18 cellular contexts compared by ENCODE assay signal in genomic region chr4:140993969-140994459, GRCh38.
DNase-seq lines count a peak whose midpoint lies in the region; ATAC-seq and TF ChIP-seq lines count a peak whose summit lies in the region.
"Had no signal": no experiment of that assay in that cellular context is flagged by ENCODE, and none has a peak within 500 bp of the region (broad histone marks: within the 10 kb centered on the region; RNA-seq: fewer than 3 reads in every experiment).

No MANE protein-coding gene starts in this region.

- peak overlapping the region; percentile 57 to 75 for H3K27ac ChIP-seq in coronary artery
- H3K27ac ChIP-seq in heart right ventricle = peak overlapping the region in 9 of 10 donors; percentile 7 to 74 (median 64)
- H3K27ac ChIP-seq in thyroid gland = peak overlapping the region; percentile 72 to 84 (median 78)
- H3K27ac ChIP-seq: A549; BLaER1 treated with 17β-estradiol and CSF1 and Interleukin-3, amounts not matched to agents 10 nM and 100 nM had no signal

- 43 to 47% methylated on average over 2 of the region's 2 CpGs for WGBS in heart right ventricle, 2 donors
- 46 to 53% methylated on average over 2 of the region's 2 CpGs for WGBS in thyroid gland, 2 donors

- no peak overlapping the region for H3K4me3 ChIP-seq in coronary artery
- no peak overlapping the region for H3K4me3 ChIP-seq in heart right ventricle
- no peak overlapping the region for H3K4me3 ChIP-seq in thyroid gland (replicated peaks in 1 of 3)
- H3K4me3 ChIP-seq: A549; BLaER1 treated with 17β-estradiol and CSF1 and Interleukin-3, amounts not matched to agents 10 nM and 100 nM; GM12878; HAP-1 had no signal

- H3K27me3 Mint-ChIP-seq in neural crest cell (ENCODE audit: low read depth) = no peaks in the 10 kb centered on the region

- H3K9me3 Mint-ChIP-seq in neural crest cell = peaks cover 3% of the 10 kb centered on the region

- H3K4me3 Mint-ChIP-seq in neural crest cell = no peak overlapping the region
- H3K4me3 Mint-ChIP-seq: CD8-positive, alpha-beta memory T cell had no signal

- H3K27me3 ChIP-seq in heart right ventricle = no peaks in the 10 kb centered on the region
- H3K27me3 ChIP-seq in thyroid gland = no peaks in the 10 kb centered on the region
- H3K27me3 ChIP-seq: BLaER1 treated with 17β-estradiol and CSF1 and Interleukin-3, amounts not matched to agents 10 nM and 100 nM had no signal

- H3K9me3 ChIP-seq in heart right ventricle (no peaks in the 10 kb centered on the region), thyroid gland (no peaks in the 10 kb centered on the region)
- H3K9me3 ChIP-seq: A549, HAP-1 had no signal

- peak overlapping the region; percentile 24 for H3K27ac Mint-ChIP-seq in neural crest cell (ENCODE audit: unreplicated experiment)
- H3K27ac Mint-ChIP-seq: CD8-positive, alpha-beta memory T cell had no signal

- intact Hi-C loops in heart right ventricle (cut with DNase I) (loop anchor here in 3 of 10 donors (5.0 to 10.0 kb wide), 4 partner anchors 59 to 138 kb away; partner anchors contain the start of gene RNF150 (in 2 of the 3)), thyroid gland (cut with DNase I) (no loop called here)

- ATAC-seq in heart right ventricle (peak in 6 of 8 donors; percentile 23 to 50 (median 30)), HG03565 (IDR thresholded peaks at IDR 0.05; ENCODE audit: unreplicated experiment) (no peak), HG03135 (IDR thresholded peaks at IDR 0.05; ENCODE audit: unreplicated experiment) (no peak)
- ATAC-seq: A549 had no signal

- peaks cover 6% of the 10 kb centered on the region for H3K36me3 Mint-ChIP-seq in neural crest cell (ENCODE audit: low read depth)
- H3K36me3 Mint-ChIP-seq: CD8-positive, alpha-beta memory T cell had no signal

- H3K4me1 Mint-ChIP-seq in neural crest cell = no peaks in the 10 kb centered on the region
- H3K4me1 Mint-ChIP-seq: CD8-positive, alpha-beta memory T cell had no signal

- TF ChIP-seq CTCF in coronary artery (IDR thresholded peaks at IDR 0.05) (no peak), heart right ventricle (IDR thresholded peaks at IDR 0.05) (no peak), neural crest cell (conservative IDR thresholded peaks at IDR 0.05) (no peak), thyroid gland (IDR thresholded peaks at IDR 0.05) (no peak)

- TF ChIP-seq POLR2A in thyroid gland (IDR thresholded peaks at IDR 0.05) = peak in 1 of 2 donors; percentile 22

- H3K36me3 ChIP-seq in heart right ventricle (no peaks in the 10 kb centered on the region), thyroid gland (no peaks in the 10 kb centered on the region)
- H3K36me3 ChIP-seq: BLaER1 treated with 17β-estradiol and CSF1 and Interleukin-3, amounts not matched to agents 10 nM and 100 nM; HAP-1 had no signal

- no peak for DNase-seq in coronary artery (ENCODE audit: low spot score)
- no peak for DNase-seq in heart right ventricle
- DNase-seq in neural crest cell (ENCODE audit: low read depth, low spot score) = no peak
- DNase-seq in thyroid gland = peak; percentile 25 to 39
- no peak for DNase-seq in kidney tubule cell (ENCODE audit: low spot score)
- no peak for DNase-seq in HUDEP-2 (lab: John Stamatoyannopoulos, UW; ENCODE audit: unreplicated experiment in 76 of 76)
- DNase-seq: CD8-positive, alpha-beta memory T cell; GDM1; NCI-H187 treated with DMSO at 0.1 percent for 48 hours; NCI-H2171; NCI-H446; NCI-H69 had no signal

- H3K4me1 ChIP-seq in heart right ventricle (peaks cover 2 to 57% (median 21%) of the 10 kb centered on the region in 9 donors), thyroid gland (peaks cover 15 to 17% of the 10 kb centered on the region in 2 donors)
- H3K4me1 ChIP-seq: A549, HAP-1 had no signal

Comparison
In these comparisons a context has a peak if more than half of its experiments do, and no peak if none do; other contexts are left out.
1. DNase-seq: peak in thyroid gland (2 of 2); none in coronary artery (single experiment), heart right ventricle (0 of 2), neural crest cell (single experiment), kidney tubule cell (single experiment) and HUDEP-2 (0 of 76).
2. ATAC-seq: peak in heart right ventricle (6 of 8); none in HG03565 (single experiment) and HG03135 (single experiment).
3. Peak in every context shown above with its lines, with median percentiles within 50 percentile points of each other: H3K27ac ChIP-seq.